15 cellular contexts compared by ENCODE assay signal in the genomic region with DNA sequence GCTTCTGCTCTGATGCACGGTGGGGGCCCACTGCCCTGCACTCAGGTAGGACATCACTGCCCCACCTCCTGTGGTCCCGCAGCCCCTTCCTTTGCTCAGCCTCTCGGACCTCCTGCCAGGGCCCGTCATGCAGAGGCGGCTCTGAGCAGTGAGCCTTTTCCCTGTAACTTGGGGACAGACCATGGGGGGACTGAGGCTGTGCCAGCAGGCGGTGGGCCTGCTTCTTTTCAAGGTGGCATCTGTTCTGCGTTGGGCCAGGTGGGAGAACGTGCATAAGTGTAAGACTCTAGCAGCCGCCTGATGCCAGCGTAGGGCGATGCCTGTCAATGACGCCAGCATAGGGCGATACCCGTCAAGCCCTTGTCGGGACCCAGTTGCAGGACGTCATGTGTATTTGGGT. TPM values are rescaled to one million over a fixed set of nuclear protein-coding genes. Genes with fewer than 3 reads are reported as not detected.
DNase-seq lines count a peak whose midpoint lies in the region; ATAC-seq and TF ChIP-seq lines count a peak whose summit lies in the region.
"Had no signal": no experiment of that assay in that cellular context is flagged by ENCODE, and none has a peak within 500 bp of the region (broad histone marks: within the 10 kb centered on the region; RNA-seq: fewer than 3 reads in every experiment).

No MANE protein-coding gene starts in this region.

- H4K5ac ChIP-seq in IMR-90 (ENCODE audit: low read depth, low read length) = no peak overlapping the region

- H3K4ac ChIP-seq in IMR-90 (ENCODE audit: low read depth, low read length) = no peak overlapping the region

- H3K9me1 ChIP-seq in IMR-90 (ENCODE audit: insufficient read depth, low read length) = no peaks in the 10 kb centered on the region

- WGBS in IMR-90 (ENCODE audit: extremely low coverage in 2 of 2, insufficient read length in 1 of 2), 2 experiments = 100% methylated on average over 3 of the region's 16 CpGs; no CpG with 5 or more reads in 1 of the 2 experiments
- 92 to 96% (median 94%) methylated on average over 16 of the region's 16 CpGs for WGBS in psoas muscle, 3 donors

- H3K4me1 ChIP-seq in IMR-90 (ENCODE audit: control insufficient read depth, insufficient read depth, low read length) (no peaks in the 10 kb centered on the region), lower lobe of right lung (no peaks in the 10 kb centered on the region), psoas muscle (no peaks in the 10 kb centered on the region)
- H3K4me1 ChIP-seq: A549, Caco-2, HAP-1 had no signal

- no peak for ATAC-seq in Right ventricle myocardium superior (ENCODE audit: poor library complexity)
- ATAC-seq in IMR-90 (ENCODE audit: low read depth) = no peak
- ATAC-seq in lower lobe of right lung = no peak
- ATAC-seq in psoas muscle = no peak
- ATAC-seq: A549 had no signal

- H3K14ac ChIP-seq in IMR-90 (replicated peaks; ENCODE audit: low read depth, low read length) = no peak overlapping the region

- H3K36me3 ChIP-seq in IMR-90 (ENCODE audit: control insufficient read depth, insufficient read depth, low read length) (no peaks in the 10 kb centered on the region), lower lobe of right lung (no peaks in the 10 kb centered on the region), psoas muscle (ENCODE audit: insufficient read depth in 1 of 2, low read depth in 1 of 2) (no peaks in the 10 kb centered on the region)
- H3K36me3 ChIP-seq: HAP-1 had no signal

- H2AK9ac ChIP-seq in IMR-90 (replicated peaks; ENCODE audit: low read depth, low read length, poor library complexity) = peak overlapping the region; percentile 57

- no peak overlapping the region for H3K23ac ChIP-seq in IMR-90 (ENCODE audit: low read depth, low read length)

- H3K79me1 ChIP-seq in IMR-90 (ENCODE audit: low read depth in 1 of 2, low read length in 2 of 2) = no peaks in the 10 kb centered on the region

- no peaks in the 10 kb centered on the region for H3K27me3 ChIP-seq in IMR-90 (ENCODE audit: control insufficient read depth, insufficient read depth, low read length)
- H3K27me3 ChIP-seq in lower lobe of right lung (ENCODE audit: low read depth) = no peaks in the 10 kb centered on the region
- peaks cover 0 to 10% (median 2%) of the 10 kb centered on the region in 3 donors for H3K27me3 ChIP-seq in psoas muscle (ENCODE audit: insufficient read depth in 3 of 3, low read length in 2 of 3)

- H3K9me3 ChIP-seq in IMR-90 (ENCODE audit: control insufficient read depth, insufficient read depth, low read length) (peaks cover 13% of the 10 kb centered on the region), lower lobe of right lung (no peaks in the 10 kb centered on the region), psoas muscle (no peaks in the 10 kb centered on the region)
- H3K9me3 ChIP-seq: HAP-1 had no signal

- CTCF ChIA-PET in IMR-90 (lab: Yijun Ruan, JAX) = no interaction called here

- H3K56ac ChIP-seq in IMR-90 (ENCODE audit: extremely low read depth, insufficient read depth, low read length) = no peak overlapping the region

- H2BK20ac ChIP-seq in IMR-90 (ENCODE audit: low read depth, low read length) = no peak overlapping the region

- no peak for TF ChIP-seq RAD21 in IMR-90 (IDR thresholded peaks at IDR 0.05; ENCODE audit: low read length)

- H3K9ac ChIP-seq in IMR-90 (ENCODE audit: low read depth, low read length) = no peak overlapping the region
- H3K9ac ChIP-seq: GM23248 had no signal

- H2BK5ac ChIP-seq in IMR-90 (ENCODE audit: low read depth, low read length, poor library complexity, severe bottlenecking) = no peak overlapping the region

- no peak overlapping the region for H3K27ac ChIP-seq in IMR-90 (ENCODE audit: insufficient read depth, low read length)
- no peak overlapping the region for H3K27ac ChIP-seq in lower lobe of right lung
- H3K27ac ChIP-seq in psoas muscle = no peak overlapping the region
- H3K27ac ChIP-seq: 22Rv1, C4-2B, GM23248 had no signal

- no peak overlapping the region for H3K18ac ChIP-seq in IMR-90 (ENCODE audit: low read depth, low read length)

- dilution Hi-C loops in IMR-90 (cut with HindIII; ENCODE audit: low sequenced_read_pairs, unreplicated experiment) = no loop called here

- no peak overlapping the region for H3K4me3 ChIP-seq in IMR-90 (ENCODE audit: insufficient read depth, low read depth, low read length)
- H3K4me3 ChIP-seq in lower lobe of right lung = no peak overlapping the region
- no peak overlapping the region for H3K4me3 ChIP-seq in psoas muscle
- H3K4me3 ChIP-seq: A549, GM23248, HAP-1 had no signal

- TF ChIP-seq POLR2A in IMR-90 (IDR thresholded peaks at IDR 0.05; ENCODE audit: low read depth, low read length) = no peak

- H4K91ac ChIP-seq in IMR-90 (ENCODE audit: insufficient read depth, low read depth, low read length) = no peak overlapping the region

- peak; percentile 23 for DNase-seq in Right ventricle myocardium superior
- DNase-seq in cardiac septum (ENCODE audit: low spot score) = no peak
- DNase-seq in IMR-90 = no peak
- peak; percentile 39 for DNase-seq in lower lobe of right lung
- DNase-seq in psoas muscle = peak; percentile 1 to 34
- no peak for DNase-seq in NCI-H2029 treated with DMSO at 0.1 percent for 48 hours (lab: John Stamatoyannopoulos, UW)
- DNase-seq in middle frontal gyrus (ENCODE audit: extremely low spot score, low spot score) = no peak
- DNase-seq: AML-193; Caco-2; CD4-positive, alpha-beta T cell; GM23248 had no signal

- H2AFZ ChIP-seq in IMR-90 (replicated peaks; ENCODE audit: low read length, poor library complexity) = no peak overlapping the region
- H2AFZ ChIP-seq: GM23248 had no signal

- H3K4me2 ChIP-seq in IMR-90 (ENCODE audit: low read depth, low read length) = no peak overlapping the region
- H3K4me2 ChIP-seq: A549 had no signal

- no peaks in the 10 kb centered on the region for H4K20me1 ChIP-seq in IMR-90 (ENCODE audit: insufficient read depth, low read length)

- 0 out of 3 replicates have a peak overlapping the region, but pooled peaks have one; percentile 51 for H2BK15ac ChIP-seq in IMR-90 (ENCODE audit: low read depth, low read length)

- POLR2A ChIA-PET in IMR-90 (lab: Charles Lee; ENCODE audit: unreplicated experiment) = no interaction called here

- peak overlapping the region; percentile 8; the same call in 1 of the 2 replicates for H2AK5ac ChIP-seq in IMR-90 (ENCODE audit: low read depth, low read length)

- in situ Hi-C loops in IMR-90 (cut with MboI; ENCODE audit: low sequenced_read_pairs) = no loop called here

- no TSS peak for BruUV-seq in IMR-90 (replicated peaks; lab: Mats Ljungman, UMichigan)

- no peak overlapping the region for H2BK120ac ChIP-seq in IMR-90 (ENCODE audit: low read depth, low read length)

- TF ChIP-seq CTCF in IMR-90 (conservative IDR thresholded peaks at IDR 0.05; ENCODE audit: low read depth, low read length) = no peak
- no peak for TF ChIP-seq CTCF in lower lobe of right lung (IDR thresholded peaks at IDR 0.05)
- no peak for TF ChIP-seq CTCF in psoas muscle (IDR thresholded peaks at IDR 0.05)

- intact Hi-C loops in Right ventricle myocardium superior (cut with DNase I) = no loop called here
- intact Hi-C loops in cardiac septum (cut with DNase I) = no loop called here
- intact Hi-C loops in IMR-90 (cut with micrococcal nuclease) = no loop called here
- intact Hi-C loops in lower lobe of right lung (cut with DNase I) = no loop called here
- intact Hi-C loops in psoas muscle (cut with DNase I) = loop anchor here in 1 of 2 donors (5.0 kb wide), 1 partner anchor 35 kb away; no protein-coding TSS in a partner anchor

- H4K8ac ChIP-seq in IMR-90 (ENCODE audit: low read depth in 2 of 2, low read length in 2 of 2) = no peak overlapping the region

TF ChIP-seq in IMR-90, 13 proteins besides CTCF, POLR2A, EP300 and RAD21:
- TF ChIP-seq RCOR1 (IDR thresholded peaks at IDR 0.05; ENCODE audit: insufficient replicate concordance, low read length) = no peak
- TF ChIP-seq, protein P1, sequence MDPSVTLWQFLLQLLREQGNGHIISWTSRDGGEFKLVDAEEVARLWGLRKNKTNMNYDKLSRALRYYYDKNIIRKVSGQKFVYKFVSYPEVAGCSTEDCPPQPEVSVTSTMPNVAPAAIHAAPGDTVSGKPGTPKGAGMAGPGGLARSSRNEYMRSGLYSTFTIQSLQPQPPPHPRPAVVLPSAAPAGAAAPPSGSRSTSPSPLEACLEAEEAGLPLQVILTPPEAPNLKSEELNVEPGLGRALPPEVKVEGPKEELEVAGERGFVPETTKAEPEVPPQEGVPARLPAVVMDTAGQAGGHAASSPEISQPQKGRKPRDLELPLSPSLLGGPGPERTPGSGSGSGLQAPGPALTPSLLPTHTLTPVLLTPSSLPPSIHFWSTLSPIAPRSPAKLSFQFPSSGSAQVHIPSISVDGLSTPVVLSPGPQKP (IDR thresholded peaks at IDR 0.05; ENCODE audit: borderline replicate concordance, low read depth, low read length) = no peak
- TF ChIP-seq BHLHE40 (IDR thresholded peaks at IDR 0.05; ENCODE audit: low read depth, low read length) = no peak
- TF ChIP-seq FOS (IDR thresholded peaks at IDR 0.05; ENCODE audit: low read depth, low read length) = no peak
- TF ChIP-seq, protein P2, sequence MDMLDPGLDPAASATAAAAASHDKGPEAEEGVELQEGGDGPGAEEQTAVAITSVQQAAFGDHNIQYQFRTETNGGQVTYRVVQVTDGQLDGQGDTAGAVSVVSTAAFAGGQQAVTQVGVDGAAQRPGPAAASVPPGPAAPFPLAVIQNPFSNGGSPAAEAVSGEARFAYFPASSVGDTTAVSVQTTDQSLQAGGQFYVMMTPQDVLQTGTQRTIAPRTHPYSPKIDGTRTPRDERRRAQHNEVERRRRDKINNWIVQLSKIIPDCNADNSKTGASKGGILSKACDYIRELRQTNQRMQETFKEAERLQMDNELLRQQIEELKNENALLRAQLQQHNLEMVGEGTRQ (IDR thresholded peaks at IDR 0.05; ENCODE audit: low read depth, low read length) = no peak
- no peak for TF ChIP-seq RFX5 (IDR thresholded peaks at IDR 0.05; ENCODE audit: low read depth, low read length)
- TF ChIP-seq CHD1 (IDR thresholded peaks at IDR 0.05; ENCODE audit: low read depth, low read length) = no peak
- TF ChIP-seq MXI1 (IDR thresholded peaks at IDR 0.05; ENCODE audit: borderline replicate concordance, low read depth, low read length) = no peak
- TF ChIP-seq MAFK (IDR thresholded peaks at IDR 0.05; ENCODE audit: low read depth, low read length) = no peak
- no peak for TF ChIP-seq MAZ (IDR thresholded peaks at IDR 0.05; ENCODE audit: borderline replicate concordance, low read depth, low read length)
- TF ChIP-seq SMC3 (IDR thresholded peaks at IDR 0.05; ENCODE audit: low read depth, low read length) = no peak
- TF ChIP-seq CEBPB (IDR thresholded peaks at IDR 0.05; ENCODE audit: low read depth, low read length) = no peak
- no peak for TF ChIP-seq NFE2L2 (IDR thresholded peaks at IDR 0.05; ENCODE audit: low read depth, low read length)

RNA-seq across cellular contexts. Expression of a gene that starts 40.3 kb away (rescaled TPM):
- total RNA-seq in Right ventricle myocardium superior = 0.94 TPM
- total RNA-seq in cardiac septum = 1.5 TPM
- 1.1 and 1.4 TPM in 2 replicates for total RNA-seq in IMR-90 (2012; rRNA removed)
- polyA plus RNA-seq in IMR-90 (2012; rRNA removed) = 13.3 and 16.4 TPM in 2 replicates
- polyA plus RNA-seq in IMR-90 (2012; cell fraction: cytosol; rRNA removed) = 5.1 and 8.8 TPM in 2 replicates
- polyA plus RNA-seq in IMR-90 (2012; cell fraction: nucleus; rRNA removed; ENCODE audit: low replicate concordance) = 32.3 and 70.4 TPM in 2 replicates
- 2.0 TPM for total RNA-seq in lower lobe of right lung
- 1 to 10 TPM in 1 of 4 donors, under 1 TPM in 3; 0.25 to 1.7 (median 0.47) TPM for total RNA-seq in psoas muscle
- under 1 TPM; 0.08 to 0.30 (median 0.23) TPM for polyA plus RNA-seq in psoas muscle

Comparison
In these comparisons a context has a peak if more than half of its experiments do, and no peak if none do; other contexts are left out.
1. DNase-seq: peak in Right ventricle myocardium superior (single experiment), lower lobe of right lung (single experiment) and psoas muscle (2 of 2); none in cardiac septum (single experiment), IMR-90 (single experiment), NCI-H2029 treated with DMSO at 0.1 percent for 48 hours (single experiment) and middle frontal gyrus (single experiment).